Comparison of ENCODE assay signal across 22 cellular contexts in genomic region chr13:113006660-113007059, GRCh38.
"Had no signal": no experiment of that assay in that cellular context is flagged by ENCODE, and none has a peak within 500 bp of the region (broad histone marks: within the 10 kb centered on the region; RNA-seq: fewer than 3 reads in every experiment).

No MANE protein-coding gene starts in this region.

- H3K27me3 ChIP-seq: MG63 had no signal

- H3K27ac ChIP-seq: SJSA1, SK-N-MC had no signal

- DNase-seq: KBM-7, MG63, NCI-H1092, NCI-H1105 treated with DMSO at 0.1 percent for 48 hours, NCI-H1417 treated with DMSO at 0.1 percent for 48 hours, NCI-H146, NCI-H187, NCI-H2029, NCI-H2081 treated with DMSO at 0.1 percent for 48 hours, NCI-H2171, NCI-H226, NCI-H446, NCI-H510A, NCI-H524 treated with DMSO at 0.1 percent for 48 hours, NCI-H69, NCI-H774, Right ventricle myocardium superior, RPMI8226, SIG-M5 had no signal

- H3K4me1 ChIP-seq: SJSA1 had no signal

- H3K9me3 ChIP-seq: MG63, SJSA1 had no signal

- FAIRE-seq: RCC 7860 had no signal

- H3K36me3 ChIP-seq: MG63, SJSA1 had no signal

- H3K4me3 ChIP-seq: MG63, SJSA1, SK-N-MC had no signal
